ENCODE assay signal across 8 cellular contexts in the genomic region with DNA sequence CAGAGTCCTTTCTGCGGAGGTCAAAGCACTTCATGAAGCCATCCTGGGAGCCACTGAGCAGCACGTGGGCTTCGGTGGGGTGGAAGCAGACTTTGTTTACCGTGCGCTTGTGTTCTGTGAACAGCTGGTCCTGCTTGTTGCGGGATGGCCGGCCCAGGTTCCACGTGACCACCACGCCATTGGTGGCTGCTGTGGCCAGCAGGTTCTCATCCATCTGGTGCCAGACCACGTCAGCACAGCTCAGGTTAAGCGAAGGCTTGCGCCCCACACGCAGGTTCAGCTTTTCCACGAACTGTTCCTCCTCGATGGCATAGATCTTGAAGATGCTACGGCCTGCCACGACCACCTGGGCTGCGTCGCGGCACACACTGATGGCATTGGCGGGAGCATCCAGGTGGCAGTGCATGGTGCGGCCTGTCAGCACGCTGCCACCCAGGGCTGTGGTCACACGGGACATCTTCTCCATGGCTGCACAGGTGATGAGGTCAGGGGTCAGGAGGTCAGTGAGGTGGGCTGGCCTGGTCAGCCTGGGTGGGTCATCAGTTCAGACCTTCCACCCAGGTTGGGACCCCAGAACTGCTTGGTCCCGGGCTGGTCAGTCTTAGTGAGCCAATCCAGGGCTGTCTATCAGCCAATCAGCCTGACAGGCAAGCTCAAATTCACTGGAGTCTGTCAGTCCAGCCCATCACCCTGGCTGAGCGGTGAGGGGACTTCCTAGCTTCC. TPM values are rescaled to one million over a fixed set of nuclear protein-coding genes. Genes with fewer than 3 reads are reported as not detected.
A peak's percentile ranks its signal among the peaks of the same experiment; 100 is the strongest.
DNase-seq lines count a peak whose midpoint lies in the region; ATAC-seq and TF ChIP-seq lines count a peak whose summit lies in the region.

No MANE protein-coding gene starts in this region.

- 84% methylated on average over 25 of the region's 26 CpGs for WGBS in mammary epithelial cell (ENCODE audit: low coverage, missing lambda C conversion rate)

- no peaks in the 10 kb centered on the region for H4K20me1 ChIP-seq in mammary epithelial cell (ENCODE audit: insufficient read depth, low read length)

- peaks cover 4% of the 10 kb centered on the region for H3K27me3 ChIP-seq in mammary epithelial cell (ENCODE audit: insufficient read depth, low read length)
- peaks cover 14% of the 10 kb centered on the region for H3K27me3 ChIP-seq in mononuclear cell (ENCODE audit: insufficient read depth, low read length)

- ATAC-seq in stimulated activated naive CD8-positive, alpha-beta T cell treated with anti-CD3 and anti-CD28 coated beads, Interleukin-15, Interleukin-2, amounts not matched to agents 100 U/mL and 50 U/mL, for 24 hours = no peak
- no peak for ATAC-seq in GM18873 (IDR thresholded peaks at IDR 0.05; ENCODE audit: low FRiP score, unreplicated experiment)

- peak overlapping the region; percentile 77 for H3K27ac Mint-ChIP-seq in stimulated activated naive CD8-positive, alpha-beta T cell treated with anti-CD3 and anti-CD28 coated beads, Interleukin-15, Interleukin-2, amounts not matched to agents 100 ng/mL and 50 ng/mL, for 24 hours

- H3K4me2 ChIP-seq in mammary epithelial cell (ENCODE audit: insufficient read depth, low read depth, low read length) = peak overlapping the region; percentile 68

- peak overlapping the region; percentile 90 for H3K4me3 Mint-ChIP-seq in stimulated activated naive CD8-positive, alpha-beta T cell treated with anti-CD3 and anti-CD28 coated beads, Interleukin-15, Interleukin-2, amounts not matched to agents 100 ng/mL and 50 ng/mL, for 24 hours

- no peaks in the 10 kb centered on the region for H3K9me3 Mint-ChIP-seq in stimulated activated naive CD8-positive, alpha-beta T cell treated with anti-CD3 and anti-CD28 coated beads, Interleukin-15, Interleukin-2, amounts not matched to agents 100 ng/mL and 50 ng/mL, for 24 hours

- intact Hi-C loops in mammary epithelial cell (cut with micrococcal nuclease) = no loop called here

- in situ Hi-C loops in mammary epithelial cell (cut with MboI; ENCODE audit: low sequenced_read_pairs in 2 of 2) = no loop called here

- dilution Hi-C loops in mammary epithelial cell (cut with HindIII; ENCODE audit: low sequenced_read_pairs) = no loop called here

- peaks cover 24% of the 10 kb centered on the region for H3K4me1 ChIP-seq in mammary epithelial cell (ENCODE audit: insufficient read depth, low read length)
- peaks cover 31% of the 10 kb centered on the region for H3K4me1 ChIP-seq in mononuclear cell (ENCODE audit: insufficient read depth, low read length)

- no peak for TF ChIP-seq POLR2A in erythroblast (IDR thresholded peaks at IDR 0.05; ENCODE audit: low read length)

- H3K9me3 ChIP-seq in mammary epithelial cell (replicated peaks; ENCODE audit: insufficient read depth, low read length) (no peaks in the 10 kb centered on the region), mononuclear cell (ENCODE audit: low read depth, low read length) (no peaks in the 10 kb centered on the region)

- peaks cover 4% of the 10 kb centered on the region for H3K36me3 ChIP-seq in mammary epithelial cell (ENCODE audit: insufficient read depth, low read length)

- peaks cover 40% of the 10 kb centered on the region for H3K79me2 ChIP-seq in mammary epithelial cell (ENCODE audit: insufficient read depth, low read length)

- H3K4me1 Mint-ChIP-seq in stimulated activated naive CD8-positive, alpha-beta T cell treated with anti-CD3 and anti-CD28 coated beads, Interleukin-15, Interleukin-2, amounts not matched to agents 100 ng/mL and 50 ng/mL, for 24 hours (ENCODE audit: low read depth) = peaks cover 27% of the 10 kb centered on the region

- CTCF ChIA-PET in mammary epithelial cell (lab: Charles Lee; ENCODE audit: low non-redundant PET) = no interaction called here

- peaks cover 3% of the 10 kb centered on the region for H3K27me3 Mint-ChIP-seq in stimulated activated naive CD8-positive, alpha-beta T cell treated with anti-CD3 and anti-CD28 coated beads, Interleukin-15, Interleukin-2, amounts not matched to agents 100 ng/mL and 50 ng/mL, for 24 hours

- no peak for DNase-seq in stimulated activated naive CD8-positive, alpha-beta T cell treated with anti-CD3 and anti-CD28 coated beads, Interleukin-15, Interleukin-2, amounts not matched to agents 100 U/mL and 50 U/mL, for 24 hours
- DNase-seq in mammary epithelial cell = no peak
- no peak for DNase-seq in erythroblast (lab: John Stamatoyannopoulos, UW)
- no peak for DNase-seq in stimulated activated naive CD4-positive, alpha-beta T cell (lab: John Stamatoyannopoulos, UW)
- DNase-seq in MV-4-11 (lab: John Stamatoyannopoulos, UW) = no peak

- peak overlapping the region; percentile 50 for H3K9ac ChIP-seq in mammary epithelial cell (ENCODE audit: insufficient read depth, low read length)

- H3K27ac ChIP-seq in mammary epithelial cell (ENCODE audit: insufficient read depth, low read depth, low read length) = no peak overlapping the region

- H3K36me3 Mint-ChIP-seq in stimulated activated naive CD8-positive, alpha-beta T cell treated with anti-CD3 and anti-CD28 coated beads, Interleukin-15, Interleukin-2, amounts not matched to agents 100 ng/mL and 50 ng/mL, for 24 hours (ENCODE audit: low read depth) = no peaks in the 10 kb centered on the region

- H2AFZ ChIP-seq in mammary epithelial cell (ENCODE audit: low read depth, low read length) = peak overlapping the region; percentile 68

- BruUV-seq in mammary epithelial cell (replicated peaks; lab: Mats Ljungman, UMichigan) = no TSS peak

- no peak for TF ChIP-seq CTCF in mammary epithelial cell (conservative IDR thresholded peaks at IDR 0.05 in 1 of 2, IDR thresholded peaks at IDR 0.05 in 1 of 2; ENCODE audit: extremely low read depth in 1 of 2, insufficient read depth in 1 of 2, low read depth in 1 of 2, low read length in 2 of 2)

- H3K4me3 ChIP-seq in mammary epithelial cell (replicated peaks in 1 of 3; ENCODE audit: insufficient read depth in 1 of 3, low read depth in 2 of 3, low read length in 3 of 3) (peak overlapping the region; percentile 58 to 80 (median 68)), mononuclear cell (ENCODE audit: low read length) (peak overlapping the region; percentile 63)

RNA-seq across cellular contexts. Expression of gene WDR24, which starts 0.9 kb away (rescaled TPM):
- 10 to 100 TPM in 1 of 2 donors, 1 to 10 TPM in 1; 5.3 to 10.3 TPM for total RNA-seq in mammary epithelial cell
- 4.3 TPM for polyA plus RNA-seq in mammary epithelial cell
- polyA minus RNA-seq in mammary epithelial cell = 6.9 TPM
- total RNA-seq in mononuclear cell = 4.4 TPM

RNA-seq across cellular contexts. Expression of gene JMJD8, which starts 5.2 kb away (rescaled TPM):
- total RNA-seq in mammary epithelial cell (10 to 100 TPM; 21.2 to 32.4 TPM), mononuclear cell (25.0 TPM)
- 42.5 TPM for polyA plus RNA-seq in mammary epithelial cell
- polyA minus RNA-seq in mammary epithelial cell = 18.5 TPM

RNA-seq across cellular contexts. Expression of gene STUB1, which starts 9.1 kb away (rescaled TPM):
- total RNA-seq in mammary epithelial cell (100 to 1,000 TPM; 126 to 156 TPM), mononuclear cell (39.0 TPM)
- polyA plus RNA-seq in mammary epithelial cell = 189 TPM
- polyA minus RNA-seq in mammary epithelial cell = 105 TPM

RNA-seq across cellular contexts. Expression of gene RHBDL1, which starts 13.9 kb away (rescaled TPM):
- total RNA-seq in mammary epithelial cell (1 to 10 TPM; 3.2 to 6.1 TPM), mononuclear cell (0.84 TPM)
- polyA plus RNA-seq in mammary epithelial cell = 2.1 TPM
- polyA minus RNA-seq in mammary epithelial cell = not detected

RNA-seq across cellular contexts. Expression of gene FBXL16, which starts 16.3 kb away (rescaled TPM):
- total RNA-seq in mammary epithelial cell = 1 to 10 TPM in 1 of 2 donors, under 1 TPM in 1; 0.33 to 2.6 TPM
- polyA plus RNA-seq in mammary epithelial cell = 0.53 TPM
- 1.8 TPM for polyA minus RNA-seq in mammary epithelial cell
- total RNA-seq in mononuclear cell = 1.7 TPM
